8 cellular contexts compared by ENCODE assay signal in genomic region chr7:101936612-101937231, GRCh38.
DNase-seq lines count a peak whose midpoint lies in the region; ATAC-seq, FAIRE-seq and TF ChIP-seq lines count a peak whose summit lies in the region.

No MANE protein-coding gene starts in this region.

- H3K4me3 Mint-ChIP-seq in naive thymus-derived CD8-positive, alpha-beta T cell: no peak overlapping the region

- H3K4me1 ChIP-seq in colonic mucosa (peaks cover 12% of the 10 kb centered on the region), keratinocyte (ENCODE audit: control insufficient read depth, extremely low read depth, insufficient read depth, low read length) (peaks cover 24% of the 10 kb centered on the region), spleen (peaks cover 0 to 54% (median 19%) of the 10 kb centered on the region in 6 donors)

- DNase-seq in H7 (peak; percentile 72), colonic mucosa (peak; percentile 77), keratinocyte (ENCODE audit: low read depth, low spot score) (no peak), spleen (peak; percentile 64), NCI-H524 (lab: John Stamatoyannopoulos, UW) (no peak)
- DNase-seq in naive thymus-derived CD8-positive, alpha-beta T cell: no peak

- peaks cover 3% of the 10 kb centered on the region for H4K20me1 ChIP-seq in keratinocyte (ENCODE audit: control insufficient read depth, extremely low read depth, insufficient read depth, low read length)

- no peak for TF ChIP-seq POLR2A in spleen (IDR thresholded peaks at IDR 0.05)

- H3K27me3 Mint-ChIP-seq in naive thymus-derived CD8-positive, alpha-beta T cell: no peaks in the 10 kb centered on the region

- H3K27ac ChIP-seq in colonic mucosa (peak overlapping the region; percentile 65), keratinocyte (ENCODE audit: control insufficient read depth, insufficient read depth, low read length) (no peak overlapping the region), spleen (no peak overlapping the region)

- H3K4me3 ChIP-seq in H7 (ENCODE audit: insufficient read depth, low read depth, low read length) (peak overlapping the region; percentile 2; the same call in 1 of the 2 replicates), colonic mucosa (no peak overlapping the region), keratinocyte (ENCODE audit: control insufficient read depth in 2 of 3, extremely low read depth in 1 of 3, insufficient read depth in 2 of 3, low read depth in 1 of 3, low read length in 3 of 3) (no peak overlapping the region), spleen (peak overlapping the region in 3 of 8 donors; percentile 13 to 48 (median 21))

- H3K36me3 ChIP-seq in H7 (replicated peaks; ENCODE audit: control insufficient read depth, insufficient read depth, low read length) (no peaks in the 10 kb centered on the region), colonic mucosa (no peaks in the 10 kb centered on the region), keratinocyte (ENCODE audit: control insufficient read depth in 2 of 2, extremely low read depth in 1 of 2, insufficient read depth in 2 of 2, low read length in 2 of 2) (peaks cover 0 to 1% of the 10 kb centered on the region in 2 experiments), spleen (peaks cover 0 to 14% (median 0%) of the 10 kb centered on the region in 6 donors)

- ATAC-seq in naive thymus-derived CD8-positive, alpha-beta T cell: no peak
- ATAC-seq in HG02763 (IDR thresholded peaks at IDR 0.05; ENCODE audit: unreplicated experiment) (no peak), HG02973 (IDR thresholded peaks at IDR 0.05; ENCODE audit: unreplicated experiment) (no peak)

- H3K9ac ChIP-seq in colonic mucosa (ENCODE audit: low read depth in 2 of 2, low read length in 2 of 2): peak overlapping the region; percentile 50 to 60
- H3K9ac ChIP-seq in keratinocyte (ENCODE audit: control insufficient read depth, extremely low read depth, insufficient read depth, low read length): peak overlapping the region; percentile 44

- POLR2A ChIA-PET in naive thymus-derived CD8-positive, alpha-beta T cell (lab: Charles Lee): no interaction called here

- H3K36me3 Mint-ChIP-seq in naive thymus-derived CD8-positive, alpha-beta T cell: peaks cover 0 to 3% (median 3%) of the 10 kb centered on the region in 3 donors

- H3K9me3 ChIP-seq in colonic mucosa (no peaks in the 10 kb centered on the region), keratinocyte (ENCODE audit: control insufficient read depth, low read depth, low read length) (no peaks in the 10 kb centered on the region), spleen (no peaks in the 10 kb centered on the region)

- H3K79me2 ChIP-seq in keratinocyte (ENCODE audit: control insufficient read depth, insufficient read depth, low read length): no peaks in the 10 kb centered on the region

- intact Hi-C loops in colonic mucosa (cut with DNase I): no loop called here
- intact Hi-C loops in spleen (cut with DNase I; ENCODE audit: low total_unique reads): no loop called here

- H2AFZ ChIP-seq in keratinocyte (ENCODE audit: control insufficient read depth, low read length): peak overlapping the region; percentile 56

- no peaks in the 10 kb centered on the region for H3K27me3 ChIP-seq in H7 (ENCODE audit: control insufficient read depth, insufficient read depth, low read length)
- H3K27me3 ChIP-seq in colonic mucosa: no peaks in the 10 kb centered on the region
- H3K27me3 ChIP-seq in keratinocyte (ENCODE audit: control insufficient read depth, extremely low read depth, insufficient read depth, low read length): no peaks in the 10 kb centered on the region
- no peaks in the 10 kb centered on the region for H3K27me3 ChIP-seq in spleen (replicated peaks in 1 of 7)

- 47 to 72% (median 70%) methylated on average over 17 to 19 of the region's 19 CpGs for WGBS in spleen, 5 donors

- TF ChIP-seq CTCF in colonic mucosa (IDR thresholded peaks at IDR 0.05) (no peak), keratinocyte (optimal IDR thresholded peaks at IDR 0.05 in 1 of 3, IDR thresholded peaks at IDR 0.05 in 1 of 3, conservative IDR thresholded peaks at IDR 0.05 in 1 of 3; ENCODE audit: extremely low read depth in 1 of 3, insufficient read depth in 2 of 3, low read length in 3 of 3) (no peak), spleen (IDR thresholded peaks at IDR 0.05 in 8 of 11, conservative IDR thresholded peaks at IDR 0.05 in 3 of 11) (no peak)

- no peak for FAIRE-seq in keratinocyte (lab: Jason Lieb, UNC)

- H3K4me2 ChIP-seq in keratinocyte (ENCODE audit: control insufficient read depth, extremely low read depth, insufficient read depth, low read depth, low read length): peak overlapping the region; percentile 67

- no peaks in the 10 kb centered on the region for H3K9me1 ChIP-seq in keratinocyte (ENCODE audit: control insufficient read depth, extremely low read depth, insufficient read depth, low read length)

- H3K27ac Mint-ChIP-seq in naive thymus-derived CD8-positive, alpha-beta T cell: peak overlapping the region in 1 of 10 donors; percentile 66

- H3K9me3 Mint-ChIP-seq in naive thymus-derived CD8-positive, alpha-beta T cell: no peaks in the 10 kb centered on the region

- dilution Hi-C loops in keratinocyte (cut with MboI; ENCODE audit: extremely low pct_ligation_motif_present, low sequenced_read_pairs): no loop called here

- peaks cover 9 to 28% (median 20%) of the 10 kb centered on the region in 4 donors for H3K4me1 Mint-ChIP-seq in naive thymus-derived CD8-positive, alpha-beta T cell

Comparison
In these comparisons a context has a peak if more than half of its experiments do, and no peak if none do; other contexts are left out.
1. DNase-seq: peak in H7 (single experiment), colonic mucosa (single experiment) and spleen (single experiment); none in keratinocyte (single experiment), naive thymus-derived CD8-positive, alpha-beta T cell (0 of 10) and NCI-H524 (0 of 2).